22 cellular contexts compared by ENCODE assay signal in the genomic region with DNA sequence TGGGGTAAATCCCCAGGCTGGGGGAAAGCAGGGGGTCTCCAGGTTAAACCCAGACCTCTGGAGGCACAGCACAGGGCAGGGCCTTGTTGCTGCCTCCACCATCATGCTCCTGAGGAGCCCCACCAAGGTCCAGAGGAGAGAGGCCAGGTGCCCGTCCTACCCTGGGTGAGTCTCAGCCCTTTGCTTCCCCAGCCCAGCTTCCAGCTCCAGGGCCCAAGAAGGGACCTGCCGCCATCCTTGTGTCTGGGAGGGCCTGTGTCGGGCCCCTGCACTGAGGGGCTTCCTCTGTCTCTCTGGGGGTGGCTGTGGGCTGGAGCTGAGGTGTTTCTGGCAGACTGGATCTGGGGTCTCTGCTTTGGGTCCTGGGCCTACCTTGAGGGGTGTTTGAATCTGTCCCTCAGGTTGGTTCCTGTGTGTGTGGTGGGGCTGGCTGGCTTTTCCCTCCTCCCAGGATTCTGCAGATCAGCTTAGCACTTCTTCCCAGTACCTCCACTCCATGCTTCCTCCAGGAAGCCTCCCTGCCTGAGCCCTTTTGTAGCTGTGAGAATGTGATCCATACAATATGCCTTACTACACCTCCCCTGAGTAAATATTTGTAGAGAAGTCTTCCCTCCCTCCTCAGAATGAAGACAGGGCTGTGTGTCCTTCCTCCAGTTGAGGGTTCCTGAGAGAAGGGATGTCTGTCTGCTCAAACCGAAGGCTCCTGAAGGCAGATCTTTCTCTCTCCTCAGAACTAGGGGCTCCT. TPM values are rescaled to one million over a fixed set of nuclear protein-coding genes. Genes with fewer than 3 reads are reported as not detected.
DNase-seq lines count a peak whose midpoint lies in the region; FAIRE-seq and TF ChIP-seq lines count a peak whose summit lies in the region.
"Had no signal": no experiment of that assay in that cellular context is flagged by ENCODE, and none has a peak within 500 bp of the region (broad histone marks: within the 10 kb centered on the region; RNA-seq: fewer than 3 reads in every experiment).

No MANE protein-coding gene starts in this region.

- intact Hi-C loops in CD4-positive, alpha-beta memory T cell (cut with micrococcal nuclease) = loop anchor here (5.0 kb wide), 1 partner anchor 201 kb away; no protein-coding TSS in a partner anchor

- CTCF ChIA-PET in CD4-positive, alpha-beta memory T cell (lab: Charles Lee; ENCODE audit: partially characterized antibody) = interaction anchor here (1.1 to 13.9 kb wide), 7 partner anchors 11 to 208 kb away, joined by 3 to 317 read pairs (median 4); partner anchors contain the start of gene AHDC1
- CTCF ChIA-PET in H1 (lab: Charles Lee; ENCODE audit: partially characterized antibody) = interaction anchor here (0.9 to 37.8 kb wide), 18 partner anchors 8 to 272 kb away, joined by 3 to 863 read pairs (median 5); partner anchors contain the start of genes AHDC1, GPR3, MAP3K6 and SYTL1

- POLR2A ChIA-PET in CD4-positive, alpha-beta memory T cell (lab: Charles Lee; ENCODE audit: partially characterized antibody) = interaction anchor here (1.0 to 1.5 kb wide), 2 partner anchors 22 to 327 kb away, joined by 3 read pairs; partner anchors contain the start of gene FAM76A
- POLR2A ChIA-PET in H1 (lab: Charles Lee; ENCODE audit: partially characterized antibody) = interaction anchor here (0.8 to 2.1 kb wide), 8 partner anchors 13 to 196 kb away, joined by 3 to 8 read pairs (median 4); partner anchors contain the start of genes MAP3K6 and SYTL1

- no peaks in the 10 kb centered on the region for H3K9me2 ChIP-seq in hepatocyte (replicated peaks; ENCODE audit: insufficient read depth)

- peaks cover 11% of the 10 kb centered on the region for H3K4me1 ChIP-seq in CD4-positive, alpha-beta memory T cell (ENCODE audit: insufficient read depth, low read length)
- H3K4me1 ChIP-seq in NT2/D1 (ENCODE audit: insufficient read depth, insufficient read length) (peaks cover 55% of the 10 kb centered on the region), H1 (replicated peaks in 1 of 4; ENCODE audit: control insufficient read depth in 3 of 4, insufficient read depth in 4 of 4, low read length in 3 of 4) (peaks cover 4 to 30% (median 12%) of the 10 kb centered on the region in 4 experiments), osteoblast (ENCODE audit: insufficient read depth, low read length) (peaks cover 26% of the 10 kb centered on the region), hepatocyte (ENCODE audit: insufficient read depth) (peaks cover 11% of the 10 kb centered on the region)

- H3K27ac ChIP-seq in CD4-positive, alpha-beta memory T cell (ENCODE audit: low read depth, low read length) = no peak overlapping the region
- no peak overlapping the region for H3K27ac ChIP-seq in H1 (ENCODE audit: low read depth, low read length)
- H3K27ac ChIP-seq in osteoblast (ENCODE audit: low read depth, low read length) = no peak overlapping the region
- H3K27ac ChIP-seq in substantia nigra (ENCODE audit: low read depth, low read length, poor library complexity, severe bottlenecking) = no peak overlapping the region
- H3K27ac ChIP-seq in hepatocyte = no peak overlapping the region
- H3K27ac ChIP-seq: adrenal gland, spleen, thoracic aorta, WERI-Rb-1 had no signal

- H3K4me3 ChIP-seq in CD4-positive, alpha-beta memory T cell (ENCODE audit: low read length in 2 of 2) = no peak overlapping the region
- H3K4me3 ChIP-seq in NT2/D1 (ENCODE audit: insufficient read length, low read depth) = no peak overlapping the region
- no peak overlapping the region for H3K4me3 ChIP-seq in H1 (ENCODE audit: extremely low read depth in 1 of 4, insufficient read depth in 2 of 4, low read depth in 3 of 4, low read length in 4 of 4)
- no peak overlapping the region for H3K4me3 ChIP-seq in osteoblast (ENCODE audit: insufficient read depth, low read length)
- no peak overlapping the region for H3K4me3 ChIP-seq in hepatocyte
- H3K4me3 ChIP-seq: adrenal gland, lung, spleen, thoracic aorta had no signal

- no peaks in the 10 kb centered on the region for H3K23me2 ChIP-seq in H1 (ENCODE audit: low read depth, low read length)

- no peak overlapping the region for H3K14ac ChIP-seq in H1 (ENCODE audit: insufficient read length)

- no peak overlapping the region for H3K4me3 Mint-ChIP-seq in CD4-positive, alpha-beta memory T cell
- H3K4me3 Mint-ChIP-seq: activated CD8-positive, alpha-beta T cell treated with anti-CD3 and anti-CD28 coated beads, Interleukin-2, amount 10 ng/mL, durations not matched to agents 7 days and 5 days; naive B cell had no signal

- H2AFZ ChIP-seq in H1 (ENCODE audit: low read length) (no peak overlapping the region), osteoblast (ENCODE audit: low read length) (no peak overlapping the region), hepatocyte (no peak overlapping the region)

- H2AK5ac ChIP-seq in H1 (ENCODE audit: low read depth, low read length) = no peak overlapping the region

- H3K4me2 ChIP-seq in H1 (ENCODE audit: insufficient read depth in 1 of 2, low read depth in 2 of 2, low read length in 2 of 2) (no peak overlapping the region), osteoblast (ENCODE audit: insufficient read depth, low read length) (no peak overlapping the region), hepatocyte (no peak overlapping the region)

- peaks cover 2 to 22% (median 14%) of the 10 kb centered on the region in 4 donors for H3K4me1 Mint-ChIP-seq in CD4-positive, alpha-beta memory T cell

- no peak overlapping the region for H3K4ac ChIP-seq in H1 (replicated peaks; ENCODE audit: insufficient read length, low read depth, low read length)

- H3K23ac ChIP-seq in H1 (ENCODE audit: insufficient read length) = no peak overlapping the region

- DNase-seq in CD4-positive, alpha-beta memory T cell = no peak
- no peak for DNase-seq in NT2/D1 (ENCODE audit: low read depth, low spot score)
- DNase-seq in H1 (ENCODE audit: low read depth in 1 of 2, low spot score in 2 of 2) = no peak
- peak; percentile 41 for DNase-seq in osteoblast (ENCODE audit: insufficient read length, low spot score, missing footprints)
- DNase-seq in stimulated activated CD4-positive, alpha-beta T cell treated with anti-CD3 and anti-CD28 coated beads, Interleukin-4, amount 100 ng/mL, for 24 hours = no peak
- DNase-seq in substantia nigra (lab: John Stamatoyannopoulos, UW) = no peak
- no peak for DNase-seq in hepatocyte (ENCODE audit: low spot score)
- DNase-seq: activated CD8-positive, alpha-beta T cell treated with anti-CD3 and anti-CD28 coated beads, Interleukin-2, amount 10 ng/mL, durations not matched to agents 7 days and 5 days; C1 segment of cervical spinal cord; central memory CD4-positive, alpha-beta T cell; DMS79; effector CD8-positive, alpha-beta T cell; head of caudate nucleus; naive B cell; NCI-H2081; NCI-H510A; spleen; WERI-Rb-1 had no signal

- H3K56ac ChIP-seq in H1 (replicated peaks; ENCODE audit: insufficient read length, low read depth, low read length) = no peak overlapping the region

- H4K91ac ChIP-seq in H1 (replicated peaks; ENCODE audit: insufficient read length, low read length) = no peak overlapping the region

- no peak for TF ChIP-seq EP300 in H1 (IDR thresholded peaks at IDR 0.05; ENCODE audit: borderline replicate concordance in 1 of 2, low read depth in 2 of 2, low read length in 2 of 2)

- H4K8ac ChIP-seq in H1 (ENCODE audit: extremely low read depth, insufficient read depth, low read length) = no peak overlapping the region

- H3K79me1 ChIP-seq in H1 (ENCODE audit: low read depth, low read length) = no peaks in the 10 kb centered on the region

- H2BK5ac ChIP-seq in H1 (ENCODE audit: low read depth, low read length) = no peak overlapping the region

- WGBS in H1 (ENCODE audit: extremely low coverage in 1 of 2, insufficient coverage in 1 of 2, insufficient read length in 1 of 2, insufficient replicate concordance in 2 of 2, low coverage in 1 of 2, low lambda C conversion rate in 2 of 2, missing lambda C conversion rate in 1 of 2), 2 experiments = 77% methylated on average over 3 of the region's 4 CpGs; no CpG with 5 or more reads in 1 of the 2 experiments
- 73% methylated on average over 4 of the region's 4 CpGs for WGBS in hepatocyte (ENCODE audit: low lambda C conversion rate, missing lambda C conversion rate)

- H2BK15ac ChIP-seq in H1 (ENCODE audit: low read length) = peak overlapping the region; percentile 61

- no peaks in the 10 kb centered on the region for H3K27me3 ChIP-seq in CD4-positive, alpha-beta memory T cell (ENCODE audit: insufficient read depth, low read length)
- H3K27me3 ChIP-seq in NT2/D1 (ENCODE audit: insufficient read depth, insufficient read length) = no peaks in the 10 kb centered on the region
- H3K27me3 ChIP-seq in H1 (replicated peaks in 1 of 4; ENCODE audit: control insufficient read depth in 3 of 4, extremely low read depth in 1 of 4, insufficient read depth in 3 of 4, low read length in 3 of 4) = no peaks in the 10 kb centered on the region
- peaks cover 11% of the 10 kb centered on the region for H3K27me3 ChIP-seq in osteoblast (ENCODE audit: insufficient read depth, low read length)
- H3K27me3 ChIP-seq in hepatocyte = no peaks in the 10 kb centered on the region
- H3K27me3 ChIP-seq: adrenal gland, spleen had no signal

- peak overlapping the region; percentile 37 for H3K9ac ChIP-seq in NT2/D1 (ENCODE audit: insufficient read length, low read depth)
- 0 out of 7 replicates have a peak overlapping the region, but pooled peaks of 1 of the 4 experiments have one; percentile 4 for H3K9ac ChIP-seq in H1 (replicated peaks in 1 of 4; ENCODE audit: extremely low read depth in 1 of 4, low read depth in 3 of 4, low read length in 3 of 4)

- H3K27me3 Mint-ChIP-seq in CD4-positive, alpha-beta memory T cell = no peaks in the 10 kb centered on the region
- H3K27me3 Mint-ChIP-seq: naive B cell had no signal

- H3K9me3 ChIP-seq in CD4-positive, alpha-beta memory T cell (ENCODE audit: control insufficient read depth in 1 of 2, low read length in 2 of 2) = no peaks in the 10 kb centered on the region
- H3K9me3 ChIP-seq in NT2/D1 (ENCODE audit: insufficient read depth, low read length) (no peaks in the 10 kb centered on the region), H1 (ENCODE audit: insufficient read depth in 2 of 2, low read depth in 1 of 2, low read length in 1 of 2) (no peaks in the 10 kb centered on the region), osteoblast (ENCODE audit: low read depth, low read length) (no peaks in the 10 kb centered on the region), hepatocyte (ENCODE audit: low read depth) (no peaks in the 10 kb centered on the region)
- H3K9me3 ChIP-seq: adrenal gland, spleen, thoracic aorta had no signal

- H3K36me3 ChIP-seq in CD4-positive, alpha-beta memory T cell (ENCODE audit: insufficient read depth, low read length) = no peaks in the 10 kb centered on the region
- H3K36me3 ChIP-seq in NT2/D1 (ENCODE audit: insufficient read depth, insufficient read length, low read length) = peaks cover 13% of the 10 kb centered on the region
- no peaks in the 10 kb centered on the region for H3K36me3 ChIP-seq in H1 (ENCODE audit: control insufficient read depth in 2 of 4, insufficient read depth in 4 of 4, low read length in 3 of 4)
- no peaks in the 10 kb centered on the region for H3K36me3 ChIP-seq in osteoblast (ENCODE audit: insufficient read depth, low read length)
- no peaks in the 10 kb centered on the region for H3K36me3 ChIP-seq in hepatocyte (replicated peaks; ENCODE audit: insufficient read depth, low read depth)
- H3K36me3 ChIP-seq: adrenal gland, spleen, thoracic aorta, WERI-Rb-1 had no signal

- no peak for TF ChIP-seq RAD21 in H1 (IDR thresholded peaks at IDR 0.05 in 1 of 2, conservative IDR thresholded peaks at IDR 0.05 in 1 of 2; ENCODE audit: low read depth in 2 of 2, low read length in 2 of 2)

- no peak overlapping the region for H2BK12ac ChIP-seq in H1 (ENCODE audit: low read depth, low read length)

- TF ChIP-seq CTCF in H1 (IDR thresholded peaks at IDR 0.05; ENCODE audit: control extremely low read depth in 1 of 3, insufficient read depth in 1 of 3, low read depth in 1 of 3, low read length in 3 of 3) (no peak), osteoblast (IDR thresholded peaks at IDR 0.05; ENCODE audit: extremely low read depth, low read depth, low read length) (no peak), hepatocyte (IDR thresholded peaks at IDR 0.05; ENCODE audit: poor library complexity) (no peak)

- H4K20me1 ChIP-seq in H1 (replicated peaks in 1 of 2; ENCODE audit: control insufficient read depth in 1 of 2, insufficient read depth in 2 of 2, low read length in 2 of 2) (peaks cover 2 to 8% of the 10 kb centered on the region in 2 experiments), osteoblast (ENCODE audit: insufficient read depth, low read length) (no peaks in the 10 kb centered on the region), hepatocyte (ENCODE audit: insufficient read depth, poor library complexity, severe bottlenecking) (no peaks in the 10 kb centered on the region)

- H3K27ac Mint-ChIP-seq in CD4-positive, alpha-beta memory T cell = peak overlapping the region in 4 of 7 donors; percentile 4 to 71 (median 40)
- H3K27ac Mint-ChIP-seq: activated CD8-positive, alpha-beta T cell treated with anti-CD3 and anti-CD28 coated beads, Interleukin-2, amount 10 ng/mL, durations not matched to agents 7 days and 5 days had no signal

- H3K18ac ChIP-seq in H1 (ENCODE audit: extremely low read depth, low read length) = no peak overlapping the region

- H4K5ac ChIP-seq in H1 (ENCODE audit: insufficient read length, low read depth, low read length) = no peak overlapping the region

- no peak overlapping the region for H2BK120ac ChIP-seq in H1 (replicated peaks; ENCODE audit: low read depth, low read length)

- peak in 1 of 2 experiments; percentile 12; a peak in 1 of 3 replicates for TF ChIP-seq POLR2A in H1 (IDR thresholded peaks at IDR 0.05; ENCODE audit: control extremely low read depth in 1 of 2, low read depth in 2 of 2, low read length in 2 of 2)

- H2BK20ac ChIP-seq in H1 (ENCODE audit: low read length) = peak overlapping the region; percentile 86; the same call in 1 of the 2 replicates

- H3K79me2 ChIP-seq in H1 (ENCODE audit: control insufficient read depth in 1 of 2, insufficient read depth in 2 of 2, low read length in 2 of 2) (no peaks in the 10 kb centered on the region), osteoblast (ENCODE audit: insufficient read depth, low read length) (peaks cover 5% of the 10 kb centered on the region), hepatocyte (no peaks in the 10 kb centered on the region)

- FAIRE-seq in H1 (lab: Jason Lieb, UNC) = no peak

- peaks cover 0 to 1% (median 0%) of the 10 kb centered on the region in 8 donors for H3K9me3 Mint-ChIP-seq in CD4-positive, alpha-beta memory T cell
- H3K9me3 Mint-ChIP-seq: naive B cell had no signal

- H3K36me3 Mint-ChIP-seq in CD4-positive, alpha-beta memory T cell = peaks cover 0 to 1% of the 10 kb centered on the region in 2 donors
- H3K36me3 Mint-ChIP-seq: naive B cell had no signal

RNA-seq across cellular contexts. Expression of gene GPR3, which starts 6.2 kb away (rescaled TPM):
- not detected for total RNA-seq in CD4-positive, alpha-beta memory T cell
- not detected for polyA plus RNA-seq in CD4-positive, alpha-beta memory T cell
- total RNA-seq in H1 (2021; fragmentation: NEBNext Ultra II Directional; extraction: Animal tissue kit (Norgen Biotek cat#: 25700)) = 9.4 and 9.9 TPM in 2 replicates
- 26.5 and 34.9 TPM in 2 replicates for polyA plus RNA-seq in H1 (2011; rRNA removed)
- 13.5 TPM for polyA plus RNA-seq in H1 (2011; cell fraction: cytosol; rRNA removed)
- polyA plus RNA-seq in H1 (2011; cell fraction: nucleus; rRNA removed) = 21.1 TPM
- polyA plus RNA-seq in H1 (2012, experiment 1 of 2) = 9.0 to 9.9 TPM (median 9.4 TPM) in 4 replicates
- 11.8 TPM for polyA plus RNA-seq in H1 (2012, experiment 2 of 2)
- polyA plus RNA-seq in H1 (2013, experiment 1 of 2) = 27.7 TPM
- 27.2 TPM for polyA plus RNA-seq in H1 (2013, experiment 2 of 2)
- polyA minus RNA-seq in H1 (2011; rRNA and poly(A)+ RNA removed) = 15.8 and 16.7 TPM in 2 replicates
- polyA minus RNA-seq in H1 (2011; cell fraction: cytosol; rRNA and poly(A)+ RNA removed) = 7.1 TPM
- polyA minus RNA-seq in H1 (2011; cell fraction: nucleus; rRNA and poly(A)+ RNA removed) = 9.1 TPM
- total RNA-seq in osteoblast = under 0.01 and 0.36 TPM in 2 replicates
- 0.32 and 0.47 TPM in 2 replicates for total RNA-seq in hepatocyte
- polyA plus RNA-seq in hepatocyte = 1.5 and 2.2 TPM in 2 replicates
- total RNA-seq: thoracic aorta had no signal

RNA-seq across cellular contexts. Expression of gene CD164L2, which starts 15.4 kb away (rescaled TPM):
- not detected for total RNA-seq in CD4-positive, alpha-beta memory T cell
- under 1 TPM in 1 of 2 donors, not detected in 1; 0.22 TPM for polyA plus RNA-seq in CD4-positive, alpha-beta memory T cell
- 3.3 and 3.8 TPM in 2 replicates for total RNA-seq in H1 (2021; fragmentation: NEBNext Ultra II Directional; extraction: Animal tissue kit (Norgen Biotek cat#: 25700))
- polyA plus RNA-seq in H1 (2011; rRNA removed) (3.3 and 5.5 TPM in 2 replicates), hepatocyte (0.19 TPM in 1 of 2 replicates, not detected in the other)
- 6.5 TPM for polyA plus RNA-seq in H1 (2011; cell fraction: cytosol; rRNA removed)
- polyA plus RNA-seq in H1 (2011; cell fraction: nucleus; rRNA removed) = 26.5 TPM
- polyA plus RNA-seq in H1 (2012, experiment 1 of 2) = 3.0 to 4.1 TPM (median 3.4 TPM) in 4 replicates
- polyA plus RNA-seq in H1 (2012, experiment 2 of 2) = 2.5 TPM
- 1.9 TPM for polyA plus RNA-seq in H1 (2013, experiment 1 of 2)
- 1.7 TPM for polyA plus RNA-seq in H1 (2013, experiment 2 of 2)
- 0.63 and 1.5 TPM in 2 replicates for polyA minus RNA-seq in H1 (2011; rRNA and poly(A)+ RNA removed)
- not detected for polyA minus RNA-seq in H1 (2011; cell fraction: cytosol; rRNA and poly(A)+ RNA removed)
- 3.1 TPM for polyA minus RNA-seq in H1 (2011; cell fraction: nucleus; rRNA and poly(A)+ RNA removed)
- total RNA-seq in osteoblast (not detected in 2 replicates), hepatocyte (not detected in 2 replicates)
- total RNA-seq: activated CD8-positive, alpha-beta T cell treated with anti-CD3 and anti-CD28 coated beads, Interleukin-2, amount 10 ng/mL, durations not matched to agents 7 days and 5 days; fibroblast of lung; spleen; thoracic aorta had no signal
- polyA plus RNA-seq: fibroblast of lung had no signal

RNA-seq across cellular contexts. Expression of gene FCN3, which starts 24.0 kb away (rescaled TPM):
- not detected for total RNA-seq in CD4-positive, alpha-beta memory T cell
- polyA plus RNA-seq in CD4-positive, alpha-beta memory T cell = not detected
- 0.30 TPM in 1 of 2 replicates, not detected in the other for total RNA-seq in H1 (2021; fragmentation: NEBNext Ultra II Directional; extraction: Animal tissue kit (Norgen Biotek cat#: 25700))
- 0.35 and 0.57 TPM in 2 replicates for polyA plus RNA-seq in H1 (2011; rRNA removed)
- 0.32 TPM for polyA plus RNA-seq in H1 (2011; cell fraction: cytosol; rRNA removed)
- 0.90 TPM for polyA plus RNA-seq in H1 (2011; cell fraction: nucleus; rRNA removed)
- polyA plus RNA-seq in H1 (2012, experiment 1 of 2) = 0.28 to 0.78 TPM (median 0.40 TPM) in 3 of 4 replicates, not detected in the other
- polyA plus RNA-seq in H1 (2012, experiment 2 of 2) = not detected
- polyA plus RNA-seq in H1 (2013, experiment 1 of 2) = 0.47 TPM
- 0.28 TPM for polyA plus RNA-seq in H1 (2013, experiment 2 of 2)
- not detected in 2 replicates for polyA minus RNA-seq in H1 (2011; rRNA and poly(A)+ RNA removed)
- polyA minus RNA-seq in H1 (2011; cell fraction: cytosol; rRNA and poly(A)+ RNA removed) = not detected
- polyA minus RNA-seq in H1 (2011; cell fraction: nucleus; rRNA and poly(A)+ RNA removed) = not detected
- total RNA-seq in osteoblast = not detected in 2 replicates
- not detected in 2 replicates for total RNA-seq in hepatocyte
- not detected in 2 replicates for polyA plus RNA-seq in hepatocyte
- total RNA-seq: activated CD8-positive, alpha-beta T cell treated with anti-CD3 and anti-CD28 coated beads, Interleukin-2, amount 10 ng/mL, durations not matched to agents 7 days and 5 days; fibroblast of lung had no signal
- polyA plus RNA-seq: fibroblast of lung had no signal

RNA-seq across cellular contexts. Expression of gene MAP3K6, which starts 31.8 kb away (rescaled TPM):
- total RNA-seq in CD4-positive, alpha-beta memory T cell = 10 to 100 TPM in 1 of 2 experiments, 1 to 10 TPM in 1; 8.8 to 11.7 TPM
- 1 to 10 TPM; 4.5 to 8.1 TPM for polyA plus RNA-seq in CD4-positive, alpha-beta memory T cell
- total RNA-seq in H1 (2021; fragmentation: NEBNext Ultra II Directional; extraction: Animal tissue kit (Norgen Biotek cat#: 25700)) = 7.6 and 11.2 TPM in 2 replicates
- 7.4 and 10.3 TPM in 2 replicates for polyA plus RNA-seq in H1 (2011; rRNA removed)
- polyA plus RNA-seq in H1 (2011; cell fraction: cytosol; rRNA removed) = 6.7 TPM
- 40.8 TPM for polyA plus RNA-seq in H1 (2011; cell fraction: nucleus; rRNA removed)
- polyA plus RNA-seq in H1 (2012, experiment 1 of 2) = 8.5 to 12.5 TPM (median 9.7 TPM) in 4 replicates
- 9.5 TPM for polyA plus RNA-seq in H1 (2012, experiment 2 of 2)
- 10.9 TPM for polyA plus RNA-seq in H1 (2013, experiment 1 of 2)
- 10.7 TPM for polyA plus RNA-seq in H1 (2013, experiment 2 of 2)
- polyA minus RNA-seq in H1 (2011; rRNA and poly(A)+ RNA removed) = 4.6 and 5.6 TPM in 2 replicates
- polyA minus RNA-seq in H1 (2011; cell fraction: cytosol; rRNA and poly(A)+ RNA removed) = 2.6 TPM
- 11.6 TPM for polyA minus RNA-seq in H1 (2011; cell fraction: nucleus; rRNA and poly(A)+ RNA removed)
- 25.7 and 29.8 TPM in 2 replicates for total RNA-seq in osteoblast
- 4.3 and 6.3 TPM in 2 replicates for total RNA-seq in hepatocyte
- 20.4 and 24.8 TPM in 2 replicates for polyA plus RNA-seq in hepatocyte

RNA-seq across cellular contexts. Expression of gene SYTL1, which starts 56.8 kb away (rescaled TPM):
- total RNA-seq in CD4-positive, alpha-beta memory T cell = 100 to 1,000 TPM; 146 to 158 TPM
- polyA plus RNA-seq in CD4-positive, alpha-beta memory T cell = 100 to 1,000 TPM in 1 of 2 donors, 10 to 100 TPM in 1; 99.7 to 141 TPM
- 6.4 and 8.8 TPM in 2 replicates for total RNA-seq in H1 (2021; fragmentation: NEBNext Ultra II Directional; extraction: Animal tissue kit (Norgen Biotek cat#: 25700))
- 19.5 and 33.8 TPM in 2 replicates for polyA plus RNA-seq in H1 (2011; rRNA removed)
- 14.6 TPM for polyA plus RNA-seq in H1 (2011; cell fraction: cytosol; rRNA removed)
- polyA plus RNA-seq in H1 (2011; cell fraction: nucleus; rRNA removed) = 63.0 TPM
- 4.0 to 13.1 TPM (median 10.8 TPM) in 4 replicates for polyA plus RNA-seq in H1 (2012, experiment 1 of 2)
- polyA plus RNA-seq in H1 (2012, experiment 2 of 2) = 6.3 TPM
- 8.5 TPM for polyA plus RNA-seq in H1 (2013, experiment 1 of 2)
- 8.4 TPM for polyA plus RNA-seq in H1 (2013, experiment 2 of 2)
- polyA minus RNA-seq in H1 (2011; rRNA and poly(A)+ RNA removed) = 2.9 and 5.0 TPM in 2 replicates
- 5.7 TPM for polyA minus RNA-seq in H1 (2011; cell fraction: cytosol; rRNA and poly(A)+ RNA removed)
- polyA minus RNA-seq in H1 (2011; cell fraction: nucleus; rRNA and poly(A)+ RNA removed) = 13.1 TPM
- total RNA-seq in osteoblast = under 0.01 TPM in 1 of 2 replicates, not detected in the other
- 10.6 and 12.1 TPM in 2 replicates for total RNA-seq in hepatocyte
- polyA plus RNA-seq in hepatocyte = 21.7 and 26.2 TPM in 2 replicates
